In genomic region chr1:241357366-241358305, GRCh38 we compare ENCODE assay signal across 8 cellular contexts. TPM values are rescaled to one million over a fixed set of nuclear protein-coding genes. Genes with fewer than 3 reads are reported as not detected.
DNase-seq lines count a peak whose midpoint lies in the region; ATAC-seq and TF ChIP-seq lines count a peak whose summit lies in the region.

No MANE protein-coding gene starts in this region.

- CTCF ChIA-PET in BJ (lab: Yijun Ruan, JAX) = interaction anchor here (1.4 kb wide), 1 partner anchor 12 kb away, joined by 4 read pairs; no protein-coding TSS in a partner anchor

- no peak for TF ChIP-seq CTCF in BJ (IDR thresholded peaks at IDR 0.05; ENCODE audit: insufficient read depth, low read depth, low read length)
- no peak for TF ChIP-seq CTCF in neural progenitor cell (IDR thresholded peaks at IDR 0.05)

- peaks cover 11% of the 10 kb centered on the region for H4K20me1 ChIP-seq in neural progenitor cell (ENCODE audit: low read depth)

- peak overlapping the region; percentile 99 for H3K4me2 ChIP-seq in neural progenitor cell

- DNase-seq in BJ (ENCODE audit: low read depth) (no peak), neural progenitor cell (ENCODE audit: low spot score) (peak; percentile 19), NCI-H1092 treated with DMSO at 0.1 percent for 48 hours (lab: John Stamatoyannopoulos, UW) (no peak)
- no peak for DNase-seq in effector CD4-positive, alpha-beta T cell

- H3K79me2 ChIP-seq in neural progenitor cell (ENCODE audit: low read depth) = no peaks in the 10 kb centered on the region

- peak overlapping the region; percentile 61 for H3K4me3 ChIP-seq in BJ (ENCODE audit: low read depth, low read length)
- H3K4me3 ChIP-seq in HUES64 (ENCODE audit: low read length) = peak overlapping the region; percentile 71
- peak overlapping the region; percentile 57 for H3K4me3 ChIP-seq in ectodermal cell (ENCODE audit: insufficient read depth, low read depth, low read length)
- H3K4me3 ChIP-seq in neural progenitor cell = peak overlapping the region; percentile 83

- peaks cover 9% of the 10 kb centered on the region for H3K4me1 Mint-ChIP-seq in neural progenitor cell

- H3K27me3 ChIP-seq in BJ (ENCODE audit: control insufficient read depth, insufficient read depth, low read length) (peaks cover 4% of the 10 kb centered on the region), HUES64 (ENCODE audit: insufficient read depth, low read length) (peaks cover 53% of the 10 kb centered on the region), ectodermal cell (ENCODE audit: control insufficient read depth, insufficient read depth, low read length, poor library complexity, severe bottlenecking) (peaks cover 42% of the 10 kb centered on the region), neural progenitor cell (peaks cover 72% of the 10 kb centered on the region)

- ATAC-seq in GM18519 (IDR thresholded peaks at IDR 0.05; ENCODE audit: low FRiP score, unreplicated experiment) (no peak), GM18873 (IDR thresholded peaks at IDR 0.05; ENCODE audit: low FRiP score, unreplicated experiment) (no peak)

- peak overlapping the region; percentile 89 for H3K4me3 Mint-ChIP-seq in neural progenitor cell

- H3K36me3 Mint-ChIP-seq in neural progenitor cell = no peaks in the 10 kb centered on the region

- H2AFZ ChIP-seq in neural progenitor cell (replicated peaks) = peak overlapping the region; percentile 82

- POLR2A ChIA-PET in BJ (lab: Charles Lee) = no interaction called here

- H3K27me3 Mint-ChIP-seq in neural progenitor cell (ENCODE audit: insufficient read depth, low read depth) = peaks cover 16% of the 10 kb centered on the region

- H3K9me3 Mint-ChIP-seq in neural progenitor cell = no peaks in the 10 kb centered on the region

- H3K4me1 ChIP-seq in HUES64 (ENCODE audit: insufficient read depth, low read length) (peaks cover 6% of the 10 kb centered on the region; the same call in 1 of the 2 replicates), ectodermal cell (ENCODE audit: control insufficient read depth, insufficient read depth, low read length) (no peaks in the 10 kb centered on the region), neural progenitor cell (peaks cover 11% of the 10 kb centered on the region)

- H3K27ac Mint-ChIP-seq in neural progenitor cell = no peak overlapping the region

- H3K9me3 ChIP-seq in HUES64 (ENCODE audit: insufficient read depth, low read depth, low read length) (no peaks in the 10 kb centered on the region), ectodermal cell (ENCODE audit: control insufficient read depth, low read length) (no peaks in the 10 kb centered on the region), neural progenitor cell (ENCODE audit: low read depth) (no peaks in the 10 kb centered on the region)

- H3K36me3 ChIP-seq in BJ (ENCODE audit: control insufficient read depth, insufficient read depth, low read length) = no peaks in the 10 kb centered on the region
- no peaks in the 10 kb centered on the region for H3K36me3 ChIP-seq in HUES64 (ENCODE audit: insufficient read depth, low read length)
- no peaks in the 10 kb centered on the region for H3K36me3 ChIP-seq in ectodermal cell (ENCODE audit: control insufficient read depth, insufficient read depth, low read length)
- no peaks in the 10 kb centered on the region for H3K36me3 ChIP-seq in neural progenitor cell

- peaks cover 14% of the 10 kb centered on the region for H3F3A ChIP-seq in neural progenitor cell (ENCODE audit: low read depth)

- H3K27ac ChIP-seq in HUES64 (ENCODE audit: low read depth, low read length) (no peak overlapping the region), ectodermal cell (ENCODE audit: insufficient read depth, low read depth, low read length, poor library complexity, severe bottlenecking) (no peak overlapping the region), neural progenitor cell (no peak overlapping the region)

- 18% methylated on average over 30 of the region's 33 CpGs for WGBS in HUES64
- 15 to 16% methylated on average over 30 of the region's 33 CpGs for WGBS in ectodermal cell, 2 experiments

- peak overlapping the region; percentile 69 for H3K9ac ChIP-seq in HUES64 (ENCODE audit: low read depth, low read length)
- H3K9ac ChIP-seq in neural progenitor cell = no peak overlapping the region

RNA-seq across cellular contexts. Expression of gene RGS7, which starts 0.6 kb away (rescaled TPM):
- 0.93 and 1.1 TPM in 2 replicates for polyA plus RNA-seq in BJ (2011; rRNA removed)
- 0.41 and 0.52 TPM in 2 replicates for polyA minus RNA-seq in BJ (2011; rRNA and poly(A)+ RNA removed)
- polyA plus RNA-seq in HUES64 (2013, experiment 1 of 2) = 0.90 TPM
- polyA plus RNA-seq in HUES64 (2013, experiment 2 of 2) = 1.2 TPM
- polyA plus RNA-seq in ectodermal cell (2013, experiment 1 of 4) = 0.85 TPM
- 0.55 TPM for polyA plus RNA-seq in ectodermal cell (2013, experiment 2 of 4)
- polyA plus RNA-seq in ectodermal cell (2013, experiment 3 of 4) = 0.48 TPM
- polyA plus RNA-seq in ectodermal cell (2013, experiment 4 of 4) = 0.28 TPM
- 0.06 TPM in 1 of 2 replicates, not detected in the other for total RNA-seq in neural progenitor cell (ENCODE audit: low replicate concordance)
